Comparison of ENCODE assay signal across 2 cellular contexts in genomic region chr6:43447604-43448003, GRCh38.
A peak's percentile ranks its signal among the peaks of the same experiment; 100 is the strongest.
TF ChIP-seq lines count a peak whose summit lies in the region.

No MANE protein-coding gene starts in this region.

TF ChIP-seq in HepG2, 621 proteins besides CTCF, POLR2A, EP300 and RAD21:
- TF ChIP-seq SIN3B (IDR thresholded peaks at IDR 0.05; ENCODE audit: low read length) = no peak
- peak; percentile 66 for TF ChIP-seq AGO2 (optimal IDR thresholded peaks at IDR 0.05; ENCODE audit: low read depth, low read length)
- TF ChIP-seq, protein P1, sequence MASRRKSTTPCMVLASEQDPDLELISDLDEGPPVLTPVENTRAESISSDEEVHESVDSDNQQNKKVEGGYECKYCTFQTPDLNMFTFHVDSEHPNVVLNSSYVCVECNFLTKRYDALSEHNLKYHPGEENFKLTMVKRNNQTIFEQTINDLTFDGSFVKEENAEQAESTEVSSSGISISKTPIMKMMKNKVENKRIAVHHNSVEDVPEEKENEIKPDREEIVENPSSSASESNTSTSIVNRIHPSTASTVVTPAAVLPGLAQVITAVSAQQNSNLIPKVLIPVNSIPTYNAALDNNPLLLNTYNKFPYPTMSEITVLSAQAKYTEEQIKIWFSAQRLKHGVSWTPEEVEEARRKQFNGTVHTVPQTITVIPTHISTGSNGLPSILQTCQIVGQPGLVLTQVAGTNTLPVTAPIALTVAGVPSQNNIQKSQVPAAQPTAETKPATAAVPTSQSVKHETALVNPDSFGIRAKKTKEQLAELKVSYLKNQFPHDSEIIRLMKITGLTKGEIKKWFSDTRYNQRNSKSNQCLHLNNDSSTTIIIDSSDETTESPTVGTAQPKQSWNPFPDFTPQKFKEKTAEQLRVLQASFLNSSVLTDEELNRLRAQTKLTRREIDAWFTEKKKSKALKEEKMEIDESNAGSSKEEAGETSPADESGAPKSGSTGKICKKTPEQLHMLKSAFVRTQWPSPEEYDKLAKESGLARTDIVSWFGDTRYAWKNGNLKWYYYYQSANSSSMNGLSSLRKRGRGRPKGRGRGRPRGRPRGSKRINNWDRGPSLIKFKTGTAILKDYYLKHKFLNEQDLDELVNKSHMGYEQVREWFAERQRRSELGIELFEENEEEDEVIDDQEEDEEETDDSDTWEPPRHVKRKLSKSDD (CRISPR knock-in tag; IDR thresholded peaks at IDR 0.05; ENCODE audit: low read depth) = no peak
- TF ChIP-seq CREM (IDR thresholded peaks at IDR 0.05) = no peak
- TF ChIP-seq CREM (CRISPR knock-in tag; IDR thresholded peaks at IDR 0.05) = no peak
- TF ChIP-seq ETS1 (CRISPR knock-in tag; IDR thresholded peaks at IDR 0.05) = no peak
- peak; percentile 34 for TF ChIP-seq HNRNPK (IDR thresholded peaks at IDR 0.05; ENCODE audit: low read depth, low read length, poor library complexity, severe bottlenecking)
- no peak for TF ChIP-seq ZNF572 (CRISPR knock-in tag; IDR thresholded peaks at IDR 0.05)

TF ChIP-seq in HEK293, 187 proteins besides CTCF, POLR2A, EP300 and RAD21:
- TF ChIP-seq ZNF366 (tag by site-specific recombination; conservative IDR thresholded peaks at IDR 0.05) = 0 out of 2 replicates have a peak, but pooled peaks have one; percentile 14
- TF ChIP-seq ZFP69B (tag by site-specific recombination; IDR thresholded peaks at IDR 0.05) = no peak
